In the genomic region with DNA sequence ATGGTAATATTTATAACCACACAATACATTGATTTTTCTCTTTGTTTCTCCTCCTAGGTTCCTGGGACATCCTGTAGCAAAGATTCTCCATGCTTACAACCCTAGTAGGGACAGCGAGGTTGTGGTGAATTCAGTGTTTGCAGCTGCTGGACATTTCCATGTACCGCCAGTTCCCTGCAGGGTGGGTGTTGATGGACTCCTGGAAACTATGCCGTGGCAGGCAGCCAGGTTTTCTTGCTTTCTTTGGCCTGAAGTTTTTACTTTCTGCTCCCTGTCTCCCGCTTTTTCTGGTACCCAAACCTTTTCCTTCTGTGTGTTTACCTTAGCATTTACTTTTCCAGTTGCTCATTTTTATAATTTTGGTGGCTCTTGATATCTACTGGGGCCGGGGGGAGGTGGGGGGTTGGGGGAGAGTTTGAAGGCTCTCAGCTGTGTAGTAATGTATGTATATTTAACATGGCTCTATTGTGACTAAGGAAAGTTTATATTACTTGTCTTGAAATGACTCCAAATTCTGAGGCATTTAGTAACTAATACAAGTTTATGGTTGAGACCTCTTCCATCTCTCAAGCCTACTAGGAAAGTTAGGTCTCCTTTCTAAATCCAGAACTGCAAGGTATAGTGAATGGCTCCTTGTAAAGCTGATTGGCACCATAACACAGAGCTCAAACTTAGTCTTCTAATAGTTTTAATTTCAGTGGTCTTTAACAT, we compare ENCODE assay signal across 1 cellular context.
TF ChIP-seq lines count a peak whose summit lies in the region.

No MANE protein-coding gene starts in this region.

TF ChIP-seq in A549, 52 proteins besides CTCF, POLR2A, EP300 and RAD21 (continued from another document):
- TF ChIP-seq FOSL2 (IDR thresholded peaks at IDR 0.05) (no peak), FOSL2 (CRISPR knock-in tag; IDR thresholded peaks at IDR 0.05) (no peak)
